ENCODE assay signal across 8 cellular contexts in the genomic region with DNA sequence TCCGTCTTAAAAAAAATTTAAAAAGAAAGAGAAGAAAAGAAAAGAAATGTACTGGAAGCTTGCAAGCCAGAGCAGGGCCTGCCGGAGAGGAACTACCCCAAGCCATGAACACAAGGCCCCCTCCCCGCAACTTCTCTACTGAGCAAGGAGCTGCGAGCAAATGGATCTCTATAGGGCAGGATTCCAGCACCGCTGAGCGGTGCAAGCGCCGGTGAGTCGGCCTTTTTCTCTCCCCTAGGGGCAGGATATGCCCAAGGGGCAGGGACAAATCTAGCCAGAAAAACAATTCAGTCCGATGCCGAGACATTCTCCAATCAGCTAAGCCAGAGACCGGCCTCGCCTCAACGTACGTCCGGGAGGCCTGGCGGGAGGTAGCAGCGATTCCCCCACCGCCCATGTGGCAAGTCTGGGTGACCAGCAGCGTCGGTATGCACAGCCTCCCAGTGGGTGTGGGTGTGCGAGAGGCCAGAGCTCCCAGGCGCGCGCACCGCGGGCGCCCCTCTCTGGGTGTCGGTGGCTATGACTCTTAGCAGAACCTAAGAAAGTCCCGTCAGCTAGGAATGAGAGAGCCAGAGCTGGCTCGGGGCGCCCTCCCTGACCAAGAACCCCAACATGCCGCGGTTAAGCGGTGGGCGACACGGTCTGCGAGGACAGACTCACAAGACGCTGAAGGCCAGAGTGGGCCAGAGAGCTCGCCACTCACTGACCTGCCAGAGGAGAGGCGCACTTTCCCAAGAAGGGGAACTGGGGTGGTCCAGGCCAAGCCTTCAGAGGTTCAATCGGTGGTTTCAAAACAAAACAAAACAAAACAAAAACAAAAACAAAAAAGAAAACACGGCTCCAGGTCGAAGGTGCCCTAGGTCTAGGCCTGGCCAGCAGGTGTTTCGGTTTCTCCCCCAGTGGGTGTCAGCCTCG.
DNase-seq lines count a peak whose midpoint lies in the region; ATAC-seq lines count a peak whose summit lies in the region.

No MANE protein-coding gene starts in this region.

- peak; percentile 97 for DNase-seq in EH (ENCODE audit: low read depth)
- DNase-seq in NCI-H2227 (lab: John Stamatoyannopoulos, UW; ENCODE audit: unreplicated experiment): peak; percentile 83
- DNase-seq in anterior cingulate cortex (lab: John Stamatoyannopoulos, UW): peak in 57 of 58 donors; percentile 37 to 91 (median 73)
- DNase-seq in hepatic stellate cell (ENCODE audit: low spot score): peak; percentile 63
- peak; percentile 86 for DNase-seq in putamen (ENCODE audit: low spot score)

- ATAC-seq in GM21786 (IDR thresholded peaks at IDR 0.05; ENCODE audit: unreplicated experiment) (peak; percentile 50), GM19463 (IDR thresholded peaks at IDR 0.05; ENCODE audit: unreplicated experiment) (no peak), HG03135 (IDR thresholded peaks at IDR 0.05; ENCODE audit: unreplicated experiment) (no peak)
